11 cellular contexts compared by ENCODE assay signal in the genomic region with DNA sequence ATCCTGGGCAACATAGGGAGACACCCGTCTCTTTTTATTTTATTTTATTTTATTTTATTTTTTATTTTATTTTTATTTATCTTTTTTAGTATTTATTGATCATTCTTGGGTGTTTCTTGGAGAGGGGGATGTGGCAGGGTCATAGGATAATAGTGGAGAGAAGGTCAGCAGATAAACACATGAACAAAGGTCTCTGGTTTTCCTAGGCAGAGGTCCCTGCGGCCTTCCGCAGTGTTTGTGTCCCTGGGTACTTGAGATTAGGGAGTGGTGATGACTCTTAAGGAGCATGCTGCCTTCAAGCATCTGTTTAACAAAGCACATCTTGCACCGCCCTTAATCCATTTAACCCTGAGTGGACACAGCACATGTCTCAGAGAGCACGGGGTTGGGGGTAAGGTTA. TPM values are rescaled to one million over a fixed set of nuclear protein-coding genes. Genes with fewer than 3 reads are reported as not detected.
"Had no signal": no experiment of that assay in that cellular context is flagged by ENCODE, and none has a peak within 500 bp of the region (broad histone marks: within the 10 kb centered on the region; RNA-seq: fewer than 3 reads in every experiment).

No MANE protein-coding gene starts in this region.

RNA-seq across cellular contexts. Expression of a gene that starts 2.8 kb away (rescaled TPM):
- total RNA-seq: OCI-LY7, PC-3, PC-9, Peyer's patch, Right ventricle myocardium inferior, Right ventricle myocardium superior, RPMI7951, SJCRH30, SJSA1, SK-MEL-5 had no signal
- polyA plus RNA-seq: SK-N-SH had no signal

RNA-seq across cellular contexts. Expression of a gene that starts 11.4 kb away (rescaled TPM):
- total RNA-seq: PC-3, PC-9, Peyer's patch, Right ventricle myocardium inferior, Right ventricle myocardium superior, RPMI7951, SJCRH30, SJSA1, SK-MEL-5 had no signal
- polyA plus RNA-seq: SK-N-SH had no signal
